Comparison of ENCODE assay signal across 28 cellular contexts in genomic region chr2:44200011-44200410, GRCh38.
"Had no signal": no experiment of that assay in that cellular context is flagged by ENCODE, and none has a peak within 500 bp of the region (broad histone marks: within the 10 kb centered on the region; RNA-seq: fewer than 3 reads in every experiment).

No MANE protein-coding gene starts in this region.

- FAIRE-seq: endometrium, kidney had no signal

- H3K36me3 ChIP-seq: gastrocnemius medialis, prostate gland, right atrium auricular region, thyroid gland had no signal

- H3K27ac Mint-ChIP-seq: effector memory CD8-positive, alpha-beta T cell; memory B cell; mesothelial cell of epicardium; nephron progenitor cell had no signal

- H3K4me1 Mint-ChIP-seq: mesothelial cell of epicardium had no signal

- H3K9me3 Mint-ChIP-seq: nephron progenitor cell had no signal

- H3K4me1 ChIP-seq: right atrium auricular region had no signal

- H3K4me3 Mint-ChIP-seq: effector memory CD8-positive, alpha-beta T cell; memory B cell; mesothelial cell of epicardium; naive B cell; nephron progenitor cell had no signal

- H3K27me3 ChIP-seq: gastrocnemius medialis, heart left ventricle, hepatocyte, right atrium auricular region, stomach, thyroid gland, vagina had no signal

- H3K27ac ChIP-seq: heart left ventricle, hepatocyte, prostate gland, right atrium auricular region, stomach, thyroid gland, vagina had no signal

- ATAC-seq: effector memory CD8-positive, alpha-beta T cell; gastrocnemius medialis; heart left ventricle; left lobe of liver; mucosa of descending colon; sciatic nerve had no signal

- DNase-seq: cortex of kidney; effector memory CD8-positive, alpha-beta T cell; gastrocnemius medialis; heart left ventricle; kidney; mucosa of descending colon; naive B cell; nephron progenitor cell; nucleus accumbens; stimulated activated CD4-positive, alpha-beta T cell treated with anti-CD3 and anti-CD28 coated beads, Interleukin-12 subunit alpha, Interleukin-12 subunit beta, amount 100 ng/mL, for 4 hours; stimulated activated CD4-positive, alpha-beta T cell treated with anti-CD3 and anti-CD28 coated beads, Interleukin-1b, Interleukin-23, amount 100 ng/mL, for 48 hours; stimulated activated CD4-positive, alpha-beta T cell treated with anti-CD3 and anti-CD28 coated beads, Interleukin-4, amount 100 ng/mL, for 1 hour; stimulated activated CD8-positive, alpha-beta memory T cell treated with anti-CD3 and anti-CD28 coated beads, Interleukin-4, amount 100 ng/mL, for 48 hours; stimulated activated naive CD4-positive, alpha-beta T cell treated with Interleukin-2 at 50 U/mL for 16 hours; stomach; thyroid gland; trophoblast cell had no signal

- H3K4me2 ChIP-seq: hepatocyte, smooth muscle cell had no signal

- H2AFZ ChIP-seq: hepatocyte had no signal

- H3K4me3 ChIP-seq: gastrocnemius medialis, heart left ventricle, hepatocyte, lung, mucosa of descending colon, prostate gland, right atrium auricular region, smooth muscle cell, stomach, thyroid gland, vagina had no signal

- H3K27me3 Mint-ChIP-seq: effector memory CD8-positive, alpha-beta T cell; memory B cell; naive B cell had no signal
